7 cellular contexts compared by ENCODE assay signal in genomic region chr7:65046329-65046728, GRCh38. TPM values are rescaled to one million over a fixed set of nuclear protein-coding genes. Genes with fewer than 3 reads are reported as not detected.
DNase-seq lines count a peak whose midpoint lies in the region; ATAC-seq, FAIRE-seq and TF ChIP-seq lines count a peak whose summit lies in the region.
"Not testable (repeated sequence)": the region's sequence is repeated elsewhere in the genome, so short reads cannot be mapped to it uniquely, and the experiment has no call there.

No MANE protein-coding gene starts in this region.

- not testable (repeated sequence) for ATAC-seq in T-helper 17 cell; activated T-helper 17 cell treated with anti-CD3 and anti-CD28 coated beads, Interleukin-2, amount 50 U/mL, for 72 hours (replicated peaks)
- ATAC-seq in left lung (peak; percentile 53), mucosa of descending colon (peak; percentile 73)

- not testable (repeated sequence) for H3K27me3 Mint-ChIP-seq in T-helper 17 cell; activated T-helper 17 cell treated with anti-CD3 and anti-CD28 coated beads, Interleukin-2, amount 50 U/mL, for 72 hours; endodermal cell (ENCODE audit: insufficient read depth); type B pancreatic cell

- H3K27ac ChIP-seq in endodermal cell (ENCODE audit: low read depth, low read length); left lung; small intestine (ENCODE audit: low read depth in 1 of 2, low read length in 1 of 2): not testable (repeated sequence)

- H3K4me1 Mint-ChIP-seq in T-helper 17 cell (peaks cover 11% of the 10 kb centered on the region), endodermal cell (peaks cover 21% of the 10 kb centered on the region)
- not testable (repeated sequence) for H3K4me1 Mint-ChIP-seq in activated T-helper 17 cell treated with anti-CD3 and anti-CD28 coated beads, Interleukin-2, amount 50 U/mL, for 72 hours; type B pancreatic cell (ENCODE audit: unreplicated experiment)

- not testable (repeated sequence) for H3K4me1 ChIP-seq in endodermal cell (ENCODE audit: control insufficient read depth, insufficient read depth, low read length); left lung; mucosa of descending colon (ENCODE audit: low read depth); small intestine (ENCODE audit: control insufficient read depth in 2 of 2, insufficient read depth in 1 of 2, low read depth in 1 of 2, low read length in 1 of 2)

- H3K9ac ChIP-seq in endodermal cell (ENCODE audit: extremely low read depth, low read length, poor library complexity, severe bottlenecking), result not testable (repeated sequence)

- H3K9me3 Mint-ChIP-seq in activated T-helper 17 cell treated with anti-CD3 and anti-CD28 coated beads, Interleukin-2, amount 50 U/mL, for 72 hours; type B pancreatic cell: not testable (repeated sequence)
- H3K9me3 Mint-ChIP-seq in endodermal cell, result peaks cover 16% of the 10 kb centered on the region

- intact Hi-C loops in left lung (cut with DNase I); mucosa of descending colon (cut with DNase I, micrococcal nuclease): not testable (repeated sequence)

- not testable (repeated sequence) for H3K4me3 Mint-ChIP-seq in T-helper 17 cell; activated T-helper 17 cell treated with anti-CD3 and anti-CD28 coated beads, Interleukin-2, amount 50 U/mL, for 72 hours; endodermal cell; type B pancreatic cell

- WGBS in endodermal cell (ENCODE audit: insufficient coverage in 1 of 2, insufficient read length in 1 of 2), 2 experiments, result 72 to 75% methylated on average over 2 to 4 of the region's 4 CpGs
- 61 to 78% (median 77%) methylated on average over 4 of the region's 4 CpGs for WGBS in small intestine, 3 donors

- TF ChIP-seq CTCF in endodermal cell (conservative IDR thresholded peaks at IDR 0.05); left lung (IDR thresholded peaks at IDR 0.05); mucosa of descending colon (IDR thresholded peaks at IDR 0.05); type B pancreatic cell (conservative IDR thresholded peaks at IDR 0.05): not testable (repeated sequence)

- not testable (repeated sequence) for DNase-seq in T-helper 17 cell; left lung; mucosa of descending colon; type B pancreatic cell (ENCODE audit: extremely low spot score, unreplicated experiment)
- DNase-seq in endodermal cell (peak; percentile 45), small intestine (peak; percentile 11)

- not testable (repeated sequence) for H3K36me3 ChIP-seq in endodermal cell (ENCODE audit: control insufficient read depth, insufficient read depth, low read length); mucosa of descending colon (ENCODE audit: low read depth); small intestine (ENCODE audit: control insufficient read depth in 2 of 2, insufficient read depth in 2 of 2, low read length in 2 of 2)
- peaks cover 0 to 17% of the 10 kb centered on the region in 2 donors for H3K36me3 ChIP-seq in left lung

- not testable (repeated sequence) for H3K4me3 ChIP-seq in endodermal cell (ENCODE audit: low read length); left lung; mucosa of descending colon; small intestine (ENCODE audit: low read depth in 1 of 2, low read length in 2 of 2)

- not testable (repeated sequence) for FAIRE-seq in small intestine (lab: Jason Lieb, UNC)

- not testable (repeated sequence) for H3K27me3 ChIP-seq in endodermal cell (ENCODE audit: control insufficient read depth, insufficient read depth, low read length, poor library complexity, severe bottlenecking); left lung; small intestine (ENCODE audit: control insufficient read depth in 2 of 2, insufficient read depth in 2 of 2, low read length in 2 of 2)

- H3K27ac Mint-ChIP-seq in T-helper 17 cell (peak overlapping the region; percentile 49), type B pancreatic cell (peak overlapping the region; percentile 70)
- H3K27ac Mint-ChIP-seq in activated T-helper 17 cell treated with anti-CD3 and anti-CD28 coated beads, Interleukin-2, amount 50 U/mL, for 72 hours, result peak overlapping the region; percentile 69
- not testable (repeated sequence) for H3K27ac Mint-ChIP-seq in endodermal cell

- H3K9me3 ChIP-seq in T-helper 17 cell (ENCODE audit: control insufficient read depth, low read length, poor library complexity, severe bottlenecking); endodermal cell (ENCODE audit: control insufficient read depth, low read length); left lung; mucosa of descending colon; small intestine (ENCODE audit: control insufficient read depth, low read depth): not testable (repeated sequence)

- H3K36me3 Mint-ChIP-seq in T-helper 17 cell (ENCODE audit: low read depth), result not testable (repeated sequence)
- peaks cover 12% of the 10 kb centered on the region for H3K36me3 Mint-ChIP-seq in activated T-helper 17 cell treated with anti-CD3 and anti-CD28 coated beads, Interleukin-2, amount 50 U/mL, for 72 hours (ENCODE audit: low read depth)
- H3K36me3 Mint-ChIP-seq in endodermal cell (ENCODE audit: low read depth) (peaks cover 25% of the 10 kb centered on the region), type B pancreatic cell (peaks cover 18% of the 10 kb centered on the region)

RNA-seq across cellular contexts. Expression of gene ERV3-1, which starts 39.8 kb away (rescaled TPM):
- total RNA-seq in T-helper 17 cell, result 10 to 100 TPM; 15.2 to 21.8 TPM
- 10 to 100 TPM in 1 of 2 donors, 1 to 10 TPM in 1; 6.1 to 13.7 TPM for total RNA-seq in activated T-helper 17 cell treated with anti-CD3 and anti-CD28 coated beads, Interleukin-2, amount 50 U/mL, for 72 hours
- total RNA-seq in endodermal cell, result 10 to 100 TPM; 38.2 to 44.6 TPM
- polyA plus RNA-seq in endodermal cell (2013, experiment 1 of 2), result 32.7 TPM
- polyA plus RNA-seq in endodermal cell (2013, experiment 2 of 2), result 31.8 TPM
- 10 to 100 TPM; 17.0 to 31.2 TPM for total RNA-seq in left lung
- 10 to 100 TPM in 1 of 3 donors, 1 to 10 TPM in 2; 6.8 to 13.5 (median 9.0) TPM for total RNA-seq in mucosa of descending colon
- polyA plus RNA-seq in small intestine, result 10 to 100 TPM in 1 of 3 donors, 1 to 10 TPM in 1, under 1 TPM in 1; 0.27 to 12.7 (median 4.5) TPM
- total RNA-seq in type B pancreatic cell (ENCODE audit: low replicate concordance), result 22.9 and 31.6 TPM in 2 replicates

RNA-seq across cellular contexts. Expression of gene ZNF117, which starts 55.5 kb away (rescaled TPM):
- 1 to 10 TPM; 1.4 to 4.4 TPM for total RNA-seq in T-helper 17 cell
- total RNA-seq in activated T-helper 17 cell treated with anti-CD3 and anti-CD28 coated beads, Interleukin-2, amount 50 U/mL, for 72 hours, result 1 to 10 TPM; 1.8 to 6.2 TPM
- total RNA-seq in endodermal cell, result 10 to 100 TPM; 32.4 to 40.6 TPM
- polyA plus RNA-seq in endodermal cell (2013, experiment 1 of 2), result 27.1 TPM
- polyA plus RNA-seq in endodermal cell (2013, experiment 2 of 2), result 29.3 TPM
- total RNA-seq in left lung, result 10 to 100 TPM; 13.3 to 18.4 TPM
- total RNA-seq in mucosa of descending colon, result 1 to 10 TPM; 3.8 to 7.0 (median 6.3) TPM
- 1 to 10 TPM in 1 of 3 donors, under 1 TPM in 2; 0.27 to 1.9 (median 0.67) TPM for polyA plus RNA-seq in small intestine
- total RNA-seq in type B pancreatic cell (ENCODE audit: low replicate concordance), result 18.8 and 24.4 TPM in 2 replicates
